26 cellular contexts compared by ENCODE assay signal in genomic region chr4:136823020-136823419, GRCh38.
"Had no signal": no experiment of that assay in that cellular context is flagged by ENCODE, and none has a peak within 500 bp of the region (broad histone marks: within the 10 kb centered on the region; RNA-seq: fewer than 3 reads in every experiment).

No MANE protein-coding gene starts in this region.

- H3K4me2 ChIP-seq: hepatocyte had no signal

- DNase-seq: cerebellar nuclear complex; colonic mucosa; effector CD8-positive, alpha-beta T cell; endodermal cell; foreskin fibroblast; gastrocnemius medialis; heart left ventricle; left cardiac atrium; left ventricle myocardium inferior; lower lobe of right lung; naive thymus-derived CD4-positive, alpha-beta T cell; small intestine; stimulated activated CD4-positive, alpha-beta T cell treated with anti-CD3 and anti-CD28 coated beads, Interleukin-12 subunit alpha, Interleukin-12 subunit beta, amount 100 ng/mL, for 4 hours; stimulated activated CD4-positive, alpha-beta T cell treated with anti-CD3 and anti-CD28 coated beads, Interleukin-1b, Interleukin-23, amount 100 ng/mL, for 48 hours; stimulated activated CD4-positive, alpha-beta T cell treated with anti-CD3 and anti-CD28 coated beads, Interleukin-4, amount 100 ng/mL, for 1 hour; stimulated activated CD8-positive, alpha-beta memory T cell treated with anti-CD3 and anti-CD28 coated beads, Interleukin-4, amount 100 ng/mL, for 48 hours; stimulated activated naive CD4-positive, alpha-beta T cell; stimulated activated naive CD8-positive, alpha-beta T cell treated with anti-CD3 and anti-CD28 coated beads, Interleukin-15, amount 100 ng/mL, for 72 hours; trophoblast cell had no signal

- H3K9me3 ChIP-seq: colonic mucosa, gastrocnemius medialis, heart left ventricle, left ventricle myocardium inferior, lower lobe of right lung, mucosa of descending colon, right lobe of liver, suprapubic skin, vagina had no signal

- H3K36me3 ChIP-seq: colonic mucosa, gastrocnemius medialis, heart left ventricle, left ventricle myocardium inferior, lower lobe of right lung, right lobe of liver, suprapubic skin, vagina had no signal

- H3K4me1 ChIP-seq: colonic mucosa, gastrocnemius medialis, heart left ventricle, left ventricle myocardium inferior, lower lobe of right lung, parathyroid adenoma, right lobe of liver, suprapubic skin, vagina had no signal

- H3K4me3 ChIP-seq: colonic mucosa, gastrocnemius medialis, heart left ventricle, hepatocyte, left ventricle myocardium inferior, lower lobe of right lung, mucosa of descending colon, right lobe of liver, suprapubic skin, vagina had no signal

- H2AFZ ChIP-seq: hepatocyte, parathyroid adenoma had no signal

- H3K27ac ChIP-seq: colonic mucosa, epithelial cell of prostate, gastrocnemius medialis, heart left ventricle, hepatocyte, left ventricle myocardium inferior, lower lobe of right lung, parathyroid adenoma, right lobe of liver, suprapubic skin, vagina had no signal

- H3K9ac ChIP-seq: parathyroid adenoma had no signal

- H3K27me3 ChIP-seq: colonic mucosa, gastrocnemius medialis, heart left ventricle, hepatocyte, right lobe of liver, suprapubic skin, vagina had no signal
